ENCODE assay signal across 1 cellular context in the genomic region with DNA sequence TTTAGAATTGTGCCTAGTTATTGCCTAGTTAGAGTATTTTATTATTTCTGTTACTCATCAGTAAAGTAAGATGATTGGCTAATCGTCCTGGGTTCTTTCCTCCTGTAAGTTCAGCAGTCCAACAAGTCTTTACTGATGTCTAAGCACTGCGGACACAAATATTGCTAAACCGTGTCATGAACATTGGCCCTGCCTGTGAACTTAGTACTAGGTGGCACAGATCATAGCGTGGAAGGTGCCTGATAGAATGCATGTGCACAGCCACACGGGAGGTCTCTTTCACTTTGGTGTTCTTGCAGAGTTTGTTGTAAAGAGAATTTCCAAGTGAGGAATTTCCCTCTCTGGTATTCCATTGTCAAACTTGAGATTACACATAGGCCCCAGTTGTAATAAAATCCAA.
TF ChIP-seq lines count a peak whose summit lies in the region.

No MANE protein-coding gene starts in this region.

TF ChIP-seq in HepG2, 621 proteins besides CTCF, POLR2A, EP300 and RAD21 (continued from another document and continues in another):
- TF ChIP-seq ZBTB26 (CRISPR knock-in tag; IDR thresholded peaks at IDR 0.05; ENCODE audit: borderline replicate concordance) (no peak), ZSCAN12 (CRISPR knock-in tag; IDR thresholded peaks at IDR 0.05) (no peak), ZNF572 (CRISPR knock-in tag; IDR thresholded peaks at IDR 0.05) (no peak), GATAD2A (CRISPR knock-in tag; IDR thresholded peaks at IDR 0.05) (peak; percentile 96), XRCC5 (optimal IDR thresholded peaks at IDR 0.05; ENCODE audit: low read length) (no peak), DNMT1 (CRISPR knock-in tag; IDR thresholded peaks at IDR 0.05) (no peak), TARDBP (CRISPR knock-in tag; IDR thresholded peaks at IDR 0.05) (peak; percentile 91; the same call in 1 of the 2 replicates), ZNF773 (CRISPR knock-in tag; IDR thresholded peaks at IDR 0.05; ENCODE audit: borderline replicate concordance) (no peak), PRDM4 (CRISPR knock-in tag; IDR thresholded peaks at IDR 0.05; ENCODE audit: borderline replicate concordance) (no peak), PAXIP1 (CRISPR knock-in tag; conservative IDR thresholded peaks at IDR 0.05) (peak; percentile 94), ZNF562 (CRISPR knock-in tag; IDR thresholded peaks at IDR 0.05; ENCODE audit: borderline replicate concordance) (no peak), ZNF260 (CRISPR knock-in tag; IDR thresholded peaks at IDR 0.05; ENCODE audit: borderline replicate concordance, low read depth) (no peak), KDM2A (CRISPR knock-in tag; IDR thresholded peaks at IDR 0.05; ENCODE audit: borderline replicate concordance, low read depth) (no peak), ZNF512 (CRISPR knock-in tag; IDR thresholded peaks at IDR 0.05) (no peak), ZBED4 (CRISPR knock-in tag; IDR thresholded peaks at IDR 0.05; ENCODE audit: borderline replicate concordance) (no peak), ZBTB2 (CRISPR knock-in tag; IDR thresholded peaks at IDR 0.05; ENCODE audit: low read depth) (no peak), ZNF350 (CRISPR knock-in tag; IDR thresholded peaks at IDR 0.05; ENCODE audit: borderline replicate concordance, low read depth) (no peak), KLF15 (CRISPR knock-in tag; IDR thresholded peaks at IDR 0.05; ENCODE audit: borderline replicate concordance) (no peak), ZNF7 (CRISPR knock-in tag; IDR thresholded peaks at IDR 0.05) (0 out of 2 replicates have a peak, but pooled peaks have one; percentile 25), ZNF850 (CRISPR knock-in tag; conservative IDR thresholded peaks at IDR 0.05) (no peak), FOXA3 (CRISPR knock-in tag; IDR thresholded peaks at IDR 0.05) (peak; percentile 81)
- TF ChIP-seq, protein P1, sequence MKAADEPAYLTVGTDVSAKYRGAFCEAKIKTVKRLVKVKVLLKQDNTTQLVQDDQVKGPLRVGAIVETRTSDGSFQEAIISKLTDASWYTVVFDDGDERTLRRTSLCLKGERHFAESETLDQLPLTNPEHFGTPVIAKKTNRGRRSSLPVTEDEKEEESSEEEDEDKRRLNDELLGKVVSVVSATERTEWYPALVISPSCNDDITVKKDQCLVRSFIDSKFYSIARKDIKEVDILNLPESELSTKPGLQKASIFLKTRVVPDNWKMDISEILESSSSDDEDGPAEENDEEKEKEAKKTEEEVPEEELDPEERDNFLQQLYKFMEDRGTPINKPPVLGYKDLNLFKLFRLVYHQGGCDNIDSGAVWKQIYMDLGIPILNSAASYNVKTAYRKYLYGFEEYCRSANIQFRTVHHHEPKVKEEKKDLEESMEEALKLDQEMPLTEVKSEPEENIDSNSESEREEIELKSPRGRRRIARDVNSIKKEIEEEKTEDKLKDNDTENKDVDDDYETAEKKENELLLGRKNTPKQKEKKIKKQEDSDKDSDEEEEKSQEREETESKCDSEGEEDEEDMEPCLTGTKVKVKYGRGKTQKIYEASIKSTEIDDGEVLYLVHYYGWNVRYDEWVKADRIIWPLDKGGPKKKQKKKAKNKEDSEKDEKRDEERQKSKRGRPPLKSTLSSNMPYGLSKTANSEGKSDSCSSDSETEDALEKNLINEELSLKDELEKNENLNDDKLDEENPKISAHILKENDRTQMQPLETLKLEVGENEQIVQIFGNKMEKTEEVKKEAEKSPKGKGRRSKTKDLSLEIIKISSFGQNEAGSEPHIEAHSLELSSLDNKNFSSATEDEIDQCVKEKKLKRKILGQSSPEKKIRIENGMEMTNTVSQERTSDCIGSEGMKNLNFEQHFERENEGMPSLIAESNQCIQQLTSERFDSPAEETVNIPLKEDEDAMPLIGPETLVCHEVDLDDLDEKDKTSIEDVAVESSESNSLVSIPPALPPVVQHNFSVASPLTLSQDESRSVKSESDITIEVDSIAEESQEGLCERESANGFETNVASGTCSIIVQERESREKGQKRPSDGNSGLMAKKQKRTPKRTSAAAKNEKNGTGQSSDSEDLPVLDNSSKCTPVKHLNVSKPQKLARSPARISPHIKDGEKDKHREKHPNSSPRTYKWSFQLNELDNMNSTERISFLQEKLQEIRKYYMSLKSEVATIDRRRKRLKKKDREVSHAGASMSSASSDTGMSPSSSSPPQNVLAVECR (CRISPR knock-in tag; IDR thresholded peaks at IDR 0.05; ENCODE audit: borderline replicate concordance) = peak; percentile 58; the same call in 1 of the 2 replicates
- TF ChIP-seq, protein P2, sequence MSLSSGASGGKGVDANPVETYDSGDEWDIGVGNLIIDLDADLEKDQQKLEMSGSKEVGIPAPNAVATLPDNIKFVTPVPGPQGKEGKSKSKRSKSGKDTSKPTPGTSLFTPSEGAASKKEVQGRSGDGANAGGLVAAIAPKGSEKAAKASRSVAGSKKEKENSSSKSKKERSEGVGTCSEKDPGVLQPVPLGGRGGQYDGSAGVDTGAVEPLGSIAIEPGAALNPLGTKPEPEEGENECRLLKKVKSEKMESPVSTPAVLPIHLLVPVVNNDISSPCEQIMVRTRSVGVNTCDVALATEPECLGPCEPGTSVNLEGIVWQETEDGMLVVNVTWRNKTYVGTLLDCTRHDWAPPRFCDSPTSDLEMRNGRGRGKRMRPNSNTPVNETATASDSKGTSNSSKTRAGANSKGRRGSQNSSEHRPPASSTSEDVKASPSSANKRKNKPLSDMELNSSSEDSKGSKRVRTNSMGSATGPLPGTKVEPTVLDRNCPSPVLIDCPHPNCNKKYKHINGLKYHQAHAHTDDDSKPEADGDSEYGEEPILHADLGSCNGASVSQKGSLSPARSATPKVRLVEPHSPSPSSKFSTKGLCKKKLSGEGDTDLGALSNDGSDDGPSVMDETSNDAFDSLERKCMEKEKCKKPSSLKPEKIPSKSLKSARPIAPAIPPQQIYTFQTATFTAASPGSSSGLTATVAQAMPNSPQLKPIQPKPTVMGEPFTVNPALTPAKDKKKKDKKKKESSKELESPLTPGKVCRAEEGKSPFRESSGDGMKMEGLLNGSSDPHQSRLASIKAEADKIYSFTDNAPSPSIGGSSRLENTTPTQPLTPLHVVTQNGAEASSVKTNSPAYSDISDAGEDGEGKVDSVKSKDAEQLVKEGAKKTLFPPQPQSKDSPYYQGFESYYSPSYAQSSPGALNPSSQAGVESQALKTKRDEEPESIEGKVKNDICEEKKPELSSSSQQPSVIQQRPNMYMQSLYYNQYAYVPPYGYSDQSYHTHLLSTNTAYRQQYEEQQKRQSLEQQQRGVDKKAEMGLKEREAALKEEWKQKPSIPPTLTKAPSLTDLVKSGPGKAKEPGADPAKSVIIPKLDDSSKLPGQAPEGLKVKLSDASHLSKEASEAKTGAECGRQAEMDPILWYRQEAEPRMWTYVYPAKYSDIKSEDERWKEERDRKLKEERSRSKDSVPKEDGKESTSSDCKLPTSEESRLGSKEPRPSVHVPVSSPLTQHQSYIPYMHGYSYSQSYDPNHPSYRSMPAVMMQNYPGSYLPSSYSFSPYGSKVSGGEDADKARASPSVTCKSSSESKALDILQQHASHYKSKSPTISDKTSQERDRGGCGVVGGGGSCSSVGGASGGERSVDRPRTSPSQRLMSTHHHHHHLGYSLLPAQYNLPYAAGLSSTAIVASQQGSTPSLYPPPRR (CRISPR knock-in tag; IDR thresholded peaks at IDR 0.05; ENCODE audit: borderline replicate concordance) = no peak
